1 cellular context compared by ENCODE assay signal in genomic region chr17:62652251-62653001, GRCh38.
TF ChIP-seq lines count a peak whose summit lies in the region.

No MANE protein-coding gene starts in this region.

TF ChIP-seq in WTC11, 78 proteins besides CTCF, POLR2A, EP300 and RAD21 (continued from another document):
- TF ChIP-seq AR (CRISPR knock-in tag; IDR thresholded peaks at IDR 0.05) (no peak), GTF2I (CRISPR knock-in tag; conservative IDR thresholded peaks at IDR 0.05) (no peak), SP1 (CRISPR knock-in tag; conservative IDR thresholded peaks at IDR 0.05) (peak; percentile 27; the same call in 1 of the 2 replicates), CREB1 (CRISPR knock-in tag; IDR thresholded peaks at IDR 0.05) (no peak), NR2C2 (CRISPR knock-in tag; IDR thresholded peaks at IDR 0.05) (no peak), SMAD3 (CRISPR knock-in tag; IDR thresholded peaks at IDR 0.05; ENCODE audit: borderline replicate concordance) (no peak), ZNF263 (CRISPR knock-in tag; IDR thresholded peaks at IDR 0.05; ENCODE audit: low read depth) (no peak), MXD4 (CRISPR knock-in tag; IDR thresholded peaks at IDR 0.05; ENCODE audit: borderline replicate concordance) (no peak)
- TF ChIP-seq, protein P1, sequence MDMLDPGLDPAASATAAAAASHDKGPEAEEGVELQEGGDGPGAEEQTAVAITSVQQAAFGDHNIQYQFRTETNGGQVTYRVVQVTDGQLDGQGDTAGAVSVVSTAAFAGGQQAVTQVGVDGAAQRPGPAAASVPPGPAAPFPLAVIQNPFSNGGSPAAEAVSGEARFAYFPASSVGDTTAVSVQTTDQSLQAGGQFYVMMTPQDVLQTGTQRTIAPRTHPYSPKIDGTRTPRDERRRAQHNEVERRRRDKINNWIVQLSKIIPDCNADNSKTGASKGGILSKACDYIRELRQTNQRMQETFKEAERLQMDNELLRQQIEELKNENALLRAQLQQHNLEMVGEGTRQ (CRISPR knock-in tag; IDR thresholded peaks at IDR 0.05) = no peak; the same call in 1 of the 2 replicates
- TF ChIP-seq, protein P2, sequence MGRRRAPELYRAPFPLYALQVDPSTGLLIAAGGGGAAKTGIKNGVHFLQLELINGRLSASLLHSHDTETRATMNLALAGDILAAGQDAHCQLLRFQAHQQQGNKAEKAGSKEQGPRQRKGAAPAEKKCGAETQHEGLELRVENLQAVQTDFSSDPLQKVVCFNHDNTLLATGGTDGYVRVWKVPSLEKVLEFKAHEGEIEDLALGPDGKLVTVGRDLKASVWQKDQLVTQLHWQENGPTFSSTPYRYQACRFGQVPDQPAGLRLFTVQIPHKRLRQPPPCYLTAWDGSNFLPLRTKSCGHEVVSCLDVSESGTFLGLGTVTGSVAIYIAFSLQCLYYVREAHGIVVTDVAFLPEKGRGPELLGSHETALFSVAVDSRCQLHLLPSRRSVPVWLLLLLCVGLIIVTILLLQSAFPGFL (CRISPR knock-in tag; IDR thresholded peaks at IDR 0.05; ENCODE audit: borderline replicate concordance) = no peak
TF ChIP-seq in WTC11: peak in this region for 11.
